In the genomic region with DNA sequence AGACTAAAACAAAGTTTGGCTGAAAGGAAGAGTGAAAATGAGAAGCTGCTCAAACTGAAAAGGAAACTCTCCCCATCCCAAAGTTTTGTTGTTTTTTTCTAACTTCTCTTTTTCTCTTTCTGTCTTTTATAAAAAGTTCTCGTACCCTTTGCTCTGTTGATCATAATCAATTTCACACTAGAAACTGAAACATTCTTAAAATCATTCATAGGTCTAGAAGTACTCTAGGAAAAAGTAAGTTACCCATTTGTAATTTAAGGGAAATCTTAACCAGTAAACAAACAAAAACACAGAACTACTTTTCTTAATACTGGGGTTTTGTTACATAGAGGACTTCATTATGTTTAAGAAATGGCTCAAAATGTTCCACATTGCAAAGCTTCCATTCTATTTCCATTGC, we compare ENCODE assay signal across 24 cellular contexts.
"Had no signal": no experiment of that assay in that cellular context is flagged by ENCODE, and none has a peak within 500 bp of the region (broad histone marks: within the 10 kb centered on the region; RNA-seq: fewer than 3 reads in every experiment).

No MANE protein-coding gene starts in this region.

- ATAC-seq: activated CD8-positive, alpha-beta T cell treated with anti-CD3 and anti-CD28 coated beads for 36 hours; activated T-cell treated with anti-CD3 and anti-CD28 coated beads, Interleukin-2, amount 50 U/mL, for 72 hours; activated T-helper 17 cell treated with anti-CD3 and anti-CD28 coated beads, Interleukin-2, amount 50 U/mL, for 72 hours had no signal

- H3K27me3 Mint-ChIP-seq: activated CD4-positive, alpha-beta T cell treated with anti-CD3 and anti-CD28 coated beads, Interleukin-2, amount 10 ng/mL, durations not matched to agents 24 days and 14 days; activated CD8-positive, alpha-beta T cell treated with anti-CD3 and anti-CD28 coated beads for 36 hours; activated naive CD8-positive, alpha-beta T cell treated with anti-CD3 and anti-CD28 coated beads for 36 hours; activated T-helper 17 cell treated with anti-CD3 and anti-CD28 coated beads, Interleukin-2, amount 50 U/mL, for 72 hours had no signal

- H3K4me3 Mint-ChIP-seq: activated CD4-positive, alpha-beta T cell treated with anti-CD3 and anti-CD28 coated beads, Interleukin-2, amount 10 ng/mL, durations not matched to agents 24 days and 14 days; activated CD8-positive, alpha-beta T cell treated with anti-CD3 and anti-CD28 coated beads for 36 hours; activated naive CD8-positive, alpha-beta T cell treated with anti-CD3 and anti-CD28 coated beads for 36 hours; activated T-cell treated with anti-CD3 and anti-CD28 coated beads, Interleukin-2, amount 50 U/mL, for 72 hours; activated T-helper 17 cell treated with anti-CD3 and anti-CD28 coated beads, Interleukin-2, amount 50 U/mL, for 72 hours had no signal

- DNase-seq: activated CD4-positive, alpha-beta T cell treated with anti-CD3 and anti-CD28 coated beads, Interleukin-2, amount 10 ng/mL, durations not matched to agents 24 days and 14 days; activated CD4-positive, alpha-beta T cell treated with anti-CD3 and anti-CD28 coated beads, Interleukin-2, amount 50 U/mL, for 4 hours; activated CD8-positive, alpha-beta T cell treated with anti-CD3 and anti-CD28 coated beads for 36 hours; activated effector memory CD4-positive, alpha-beta T cell treated with anti-CD3 and anti-CD28 coated beads, Interleukin-2, amount 50 U/mL, for 16 hours; activated naive CD4-positive, alpha-beta T cell; activated naive CD4-positive, alpha-beta T cell treated with anti-CD3 and anti-CD28 coated beads, Interleukin-2, amount 50 U/mL, for 16 hours; activated naive CD8-positive, alpha-beta T cell treated with anti-CD3 and anti-CD28 coated beads for 36 hours; activated T-cell treated with anti-CD3 and anti-CD28 coated beads, Interleukin-2, amount 50 U/mL, for 1 hour; activated T-cell treated with anti-CD3 and anti-CD28 coated beads, Interleukin-2, amount 50 U/mL, for 72 hours; amniotic stem cell; aorta; central memory CD4-positive, alpha-beta T cell; NCI-H1092; NCI-H1436 treated with DMSO at 0.1 percent for 48 hours; NCI-H1694 treated with DMSO at 0.1 percent for 48 hours; NCI-H2029; NCI-H345; NCI-H524 treated with DMSO at 0.1 percent for 48 hours; Right ventricle myocardium superior; SW 1271; T1000 had no signal

- H3K4me1 Mint-ChIP-seq: activated CD4-positive, alpha-beta T cell treated with anti-CD3 and anti-CD28 coated beads, Interleukin-2, amount 10 ng/mL, durations not matched to agents 24 days and 14 days; activated naive CD8-positive, alpha-beta T cell treated with anti-CD3 and anti-CD28 coated beads for 36 hours; activated T-helper 17 cell treated with anti-CD3 and anti-CD28 coated beads, Interleukin-2, amount 50 U/mL, for 72 hours had no signal

- H3K36me3 Mint-ChIP-seq: activated naive CD8-positive, alpha-beta T cell treated with anti-CD3 and anti-CD28 coated beads for 36 hours had no signal

- H3K9me3 Mint-ChIP-seq: activated CD4-positive, alpha-beta T cell treated with anti-CD3 and anti-CD28 coated beads, Interleukin-2, amount 10 ng/mL, durations not matched to agents 24 days and 14 days; activated naive CD8-positive, alpha-beta T cell treated with anti-CD3 and anti-CD28 coated beads for 36 hours had no signal

- FAIRE-seq: colon, TTC549 had no signal

- H3K27ac Mint-ChIP-seq: activated CD4-positive, alpha-beta T cell treated with anti-CD3 and anti-CD28 coated beads, Interleukin-2, amount 10 ng/mL, durations not matched to agents 24 days and 14 days; activated CD8-positive, alpha-beta T cell treated with anti-CD3 and anti-CD28 coated beads for 36 hours; activated naive CD8-positive, alpha-beta T cell treated with anti-CD3 and anti-CD28 coated beads for 36 hours; activated T-cell treated with anti-CD3 and anti-CD28 coated beads, Interleukin-2, amount 50 U/mL, for 72 hours; activated T-helper 17 cell treated with anti-CD3 and anti-CD28 coated beads, Interleukin-2, amount 50 U/mL, for 72 hours had no signal
